ENCODE assay signal across 20 cellular contexts in genomic region chr19:2458054-2458453, GRCh38. TPM values are rescaled to one million over a fixed set of nuclear protein-coding genes. Genes with fewer than 3 reads are reported as not detected.
DNase-seq lines count a peak whose midpoint lies in the region; ATAC-seq, FAIRE-seq and TF ChIP-seq lines count a peak whose summit lies in the region.
"Had no signal": no experiment of that assay in that cellular context is flagged by ENCODE, and none has a peak within 500 bp of the region (broad histone marks: within the 10 kb centered on the region; RNA-seq: fewer than 3 reads in every experiment).

No MANE protein-coding gene starts in this region.

- H3K27me3 ChIP-seq in astrocyte (ENCODE audit: insufficient read depth, low read length) (no peaks in the 10 kb centered on the region), right lobe of liver (no peaks in the 10 kb centered on the region), ascending aorta (no peaks in the 10 kb centered on the region), Karpas-422 (ENCODE audit: low read length) (no peaks in the 10 kb centered on the region)

- H3K9me2 ChIP-seq in Karpas-422 (replicated peaks; ENCODE audit: insufficient read depth, low read length) = no peaks in the 10 kb centered on the region

- TF ChIP-seq CTCF in astrocyte (IDR thresholded peaks at IDR 0.05; ENCODE audit: insufficient read depth, low read depth, low read length) = no peak
- TF ChIP-seq CTCF in right lobe of liver (IDR thresholded peaks at IDR 0.05) = no peak
- no peak for TF ChIP-seq CTCF in ascending aorta (IDR thresholded peaks at IDR 0.05)

- H3K4me3 Mint-ChIP-seq in astrocyte (ENCODE audit: unreplicated experiment) = peak overlapping the region; percentile 60

- DNase-seq in astrocyte (ENCODE audit: low read depth) (no peak), left lobe of liver (ENCODE audit: low spot score) (no peak), right lobe of liver (no peak), ascending aorta (ENCODE audit: low spot score in 2 of 2) (no peak), Karpas-422 (no peak), DMS 273 (lab: John Stamatoyannopoulos, UW; ENCODE audit: unreplicated experiment) (no peak)
- DNase-seq: C1 segment of cervical spinal cord; Caco-2; CD4-positive, alpha-beta memory T cell; DMS 273 treated with DMSO at 0.1 percent for 48 hours; DMS79; EL; GDM1; GOT3; HFFc6 had no signal

- H4K20me1 ChIP-seq in astrocyte (ENCODE audit: insufficient read depth, low read length) = peaks cover 28% of the 10 kb centered on the region
- peaks cover 27% of the 10 kb centered on the region for H4K20me1 ChIP-seq in Karpas-422 (ENCODE audit: insufficient read depth, low read depth, low read length)

- H3K4me1 Mint-ChIP-seq in astrocyte (ENCODE audit: low read depth, unreplicated experiment) = peaks cover 4% of the 10 kb centered on the region

- H3K27me3 Mint-ChIP-seq in astrocyte (ENCODE audit: low read depth, unreplicated experiment) = no peaks in the 10 kb centered on the region
- H3K27me3 Mint-ChIP-seq: CD4-positive, alpha-beta memory T cell had no signal

- no peaks in the 10 kb centered on the region for H3K36me3 ChIP-seq in astrocyte (ENCODE audit: insufficient read depth, low read length)
- no peaks in the 10 kb centered on the region for H3K36me3 ChIP-seq in right lobe of liver
- no peaks in the 10 kb centered on the region for H3K36me3 ChIP-seq in ascending aorta
- no peaks in the 10 kb centered on the region for H3K36me3 ChIP-seq in Karpas-422 (ENCODE audit: insufficient read depth, low read length)
- H3K36me3 ChIP-seq: HAP-1 had no signal

- H3K4me2 ChIP-seq in astrocyte (ENCODE audit: low read length) = no peak overlapping the region
- H3K4me2 ChIP-seq in Karpas-422 (ENCODE audit: low read depth, low read length, poor library complexity, severe bottlenecking) = no peak overlapping the region

- intact Hi-C loops in right lobe of liver (cut with DNase I) = no loop called here
- intact Hi-C loops in ascending aorta (cut with DNase I) = no loop called here

- H3K9ac ChIP-seq in astrocyte (ENCODE audit: low read length) = no peak overlapping the region
- H3K9ac ChIP-seq in Karpas-422 (ENCODE audit: low read length) = no peak overlapping the region

- H2AFZ ChIP-seq in astrocyte (ENCODE audit: low read depth, low read length) = no peak overlapping the region
- H2AFZ ChIP-seq in Karpas-422 (ENCODE audit: low read length) = no peak overlapping the region

- ATAC-seq in left lobe of liver = peak; percentile 27
- peak; percentile 26 to 57 (median 42) for ATAC-seq in right lobe of liver
- ATAC-seq in HG02840 (IDR thresholded peaks at IDR 0.05; ENCODE audit: low FRiP score, unreplicated experiment) = no peak
- ATAC-seq: GM12878 had no signal

- no peak for TF ChIP-seq POLR2A in right lobe of liver (IDR thresholded peaks at IDR 0.05)

- no peak for FAIRE-seq in astrocyte (lab: Jason Lieb, UNC)
- FAIRE-seq: GM12878, GM18507, H54 had no signal

- no peak overlapping the region for H3K27ac Mint-ChIP-seq in astrocyte (ENCODE audit: unreplicated experiment)
- H3K27ac Mint-ChIP-seq: HFFc6 had no signal

- H3K4me1 ChIP-seq in astrocyte (ENCODE audit: insufficient read depth, low read length) (peaks cover 23% of the 10 kb centered on the region), right lobe of liver (peaks cover 0 to 33% (median 7%) of the 10 kb centered on the region in 4 donors), ascending aorta (peaks cover 14 to 27% of the 10 kb centered on the region in 2 donors), Karpas-422 (ENCODE audit: low read length) (peaks cover 34% of the 10 kb centered on the region)

- H3K27ac ChIP-seq in astrocyte (ENCODE audit: low read depth, low read length) = no peak overlapping the region
- H3K27ac ChIP-seq in right lobe of liver = peak overlapping the region in 2 of 3 donors; percentile 30 to 61
- H3K27ac ChIP-seq in ascending aorta = no peak overlapping the region
- H3K27ac ChIP-seq in Karpas-422 (ENCODE audit: low read length) = no peak overlapping the region

- no peaks in the 10 kb centered on the region for H3K36me3 Mint-ChIP-seq in astrocyte (ENCODE audit: low read depth, unreplicated experiment)
- H3K36me3 Mint-ChIP-seq: CD4-positive, alpha-beta memory T cell had no signal

- H3K79me2 ChIP-seq in astrocyte (ENCODE audit: insufficient read depth, low read length) = peaks cover 45% of the 10 kb centered on the region
- peaks cover 38% of the 10 kb centered on the region for H3K79me2 ChIP-seq in Karpas-422 (ENCODE audit: low read length)

- 49% methylated on average over 2 of the region's 5 CpGs for WGBS in right lobe of liver (ENCODE audit: insufficient coverage, low coverage, low lambda C conversion rate, missing lambda C conversion rate)

- H3K4me3 ChIP-seq in astrocyte (ENCODE audit: insufficient read depth, low read depth, low read length) (no peak overlapping the region), right lobe of liver (no peak overlapping the region), ascending aorta (no peak overlapping the region), Karpas-422 (ENCODE audit: low read length) (no peak overlapping the region)
- H3K4me3 ChIP-seq: GM12878, HAP-1 had no signal

- H3K9me3 ChIP-seq in astrocyte (ENCODE audit: insufficient read depth, low read depth, low read length) (no peaks in the 10 kb centered on the region), right lobe of liver (no peaks in the 10 kb centered on the region), ascending aorta (peaks cover 0 to 2% of the 10 kb centered on the region in 2 donors), Karpas-422 (ENCODE audit: low read length) (no peaks in the 10 kb centered on the region)
- H3K9me3 ChIP-seq: Caco-2, HAP-1 had no signal

- H3K9me3 Mint-ChIP-seq in astrocyte (ENCODE audit: unreplicated experiment) = no peaks in the 10 kb centered on the region
- H3K9me3 Mint-ChIP-seq: CD4-positive, alpha-beta memory T cell; HFFc6 had no signal

RNA-seq across cellular contexts. Expression of gene LMNB2, which starts 1.3 kb away (rescaled TPM):
- total RNA-seq in astrocyte = 64.0 and 72.1 TPM in 2 replicates
- 7.4 TPM for total RNA-seq in left lobe of liver
- total RNA-seq in right lobe of liver = 10 to 100 TPM in 1 of 6 experiments, 1 to 10 TPM in 5; 4.6 to 11.6 (median 7.1) TPM
- total RNA-seq in ascending aorta = 38.7 TPM
- total RNA-seq in Karpas-422 (2014; rRNA removed; shearing (Covaris generic); ENCODE audit: low replicate concordance) = 20.8 and 80.2 TPM in 2 replicates

RNA-seq across cellular contexts. Expression of gene GADD45B, which starts 17.9 kb away (rescaled TPM):
- total RNA-seq in astrocyte (161 and 190 TPM in 2 replicates), left lobe of liver (52.1 TPM), right lobe of liver (100 to 1,000 TPM in 4 of 6 experiments, 10 to 100 TPM in 2; 39.0 to 176 (median 127) TPM), ascending aorta (514 TPM)
- total RNA-seq in Karpas-422 (2014; rRNA removed; shearing (Covaris generic); ENCODE audit: low replicate concordance) = 8.6 and 11.0 TPM in 2 replicates

RNA-seq across cellular contexts. Expression of gene TIMM13, which starts 30.7 kb away (rescaled TPM):
- total RNA-seq in astrocyte (93.4 and 105 TPM in 2 replicates), left lobe of liver (63.9 TPM), right lobe of liver (10 to 100 TPM; 35.5 to 59.8 (median 51.1) TPM), ascending aorta (55.0 TPM)
- 49.3 and 66.5 TPM in 2 replicates for total RNA-seq in Karpas-422 (2014; rRNA removed; shearing (Covaris generic); ENCODE audit: low replicate concordance)

Comparison
In these comparisons a context has a peak if more than half of its experiments do, and no peak if none do; other contexts are left out.
1. H3K27ac ChIP-seq: peak in right lobe of liver (2 of 3); none in astrocyte (single experiment), ascending aorta (0 of 2) and Karpas-422 (single experiment).